In the genomic region with DNA sequence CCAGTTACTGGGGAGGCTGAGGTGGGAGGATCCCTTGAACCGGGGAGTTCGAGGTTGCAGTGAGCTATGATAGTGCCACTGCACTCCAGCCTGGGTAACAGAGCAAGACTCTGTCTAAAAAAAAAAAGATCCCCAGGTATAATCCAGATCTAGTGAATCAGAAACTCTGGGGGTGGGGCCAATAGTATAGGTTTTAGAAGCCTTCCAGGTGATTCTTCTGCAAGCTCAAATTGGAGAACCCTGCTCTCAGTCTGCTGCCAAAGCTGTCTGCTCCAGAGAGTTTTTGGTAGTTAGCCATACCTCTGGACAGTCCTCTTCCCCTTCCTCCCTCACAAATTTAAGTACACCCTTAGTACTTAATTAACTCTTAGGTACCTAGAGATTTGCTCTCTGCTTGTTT, we compare ENCODE assay signal across 20 cellular contexts. TPM values are rescaled to one million over a fixed set of nuclear protein-coding genes. Genes with fewer than 3 reads are reported as not detected.
DNase-seq lines count a peak whose midpoint lies in the region; ATAC-seq and TF ChIP-seq lines count a peak whose summit lies in the region.
"Had no signal": no experiment of that assay in that cellular context is flagged by ENCODE, and none has a peak within 500 bp of the region (broad histone marks: within the 10 kb centered on the region; RNA-seq: fewer than 3 reads in every experiment).

No MANE protein-coding gene starts in this region.

- H3K9me3 ChIP-seq in HCT116 (ENCODE audit: control insufficient read depth in 1 of 2, insufficient read depth in 1 of 2, low read depth in 1 of 2, low read length in 2 of 2) (no peaks in the 10 kb centered on the region), prostate gland (no peaks in the 10 kb centered on the region), OCI-LY7 (ENCODE audit: low read length) (no peaks in the 10 kb centered on the region)
- H3K9me3 ChIP-seq: BE2C, Caco-2 had no signal

- in situ Hi-C loops in GM13977 (cut with MboI; ENCODE audit: low pct_unique_long_range_greater_than_20kb, low sequenced_read_pairs, unreplicated experiment) = no loop called here

- H3K4me3 ChIP-seq in HCT116 (replicated peaks in 1 of 2; ENCODE audit: low read depth in 1 of 2, low read length in 2 of 2) (no peak overlapping the region), epithelial cell of esophagus (ENCODE audit: low read length) (no peak overlapping the region), prostate gland (no peak overlapping the region), OCI-LY7 (ENCODE audit: low read depth, low read length, poor library complexity, severe bottlenecking) (no peak overlapping the region)
- H3K4me3 ChIP-seq: GM23248 had no signal

- no peaks in the 10 kb centered on the region for H3K79me2 ChIP-seq in HCT116 (ENCODE audit: insufficient read depth, low read length)
- H3K79me2 ChIP-seq in OCI-LY7 (ENCODE audit: insufficient read depth, low read depth, low read length) = no peaks in the 10 kb centered on the region

- TF ChIP-seq POLR2A in HCT116 (IDR thresholded peaks at IDR 0.05; ENCODE audit: borderline replicate concordance, extremely low read depth, insufficient read depth, insufficient read length) (no peak), prostate gland (IDR thresholded peaks at IDR 0.05) (no peak)

- H4K20me1 ChIP-seq in HCT116 (ENCODE audit: insufficient read depth) = no peaks in the 10 kb centered on the region
- no peaks in the 10 kb centered on the region for H4K20me1 ChIP-seq in OCI-LY7 (ENCODE audit: insufficient read depth, low read length)

- no peaks in the 10 kb centered on the region for H3K27me3 ChIP-seq in HCT116 (ENCODE audit: insufficient read depth, low read length)
- no peaks in the 10 kb centered on the region for H3K27me3 ChIP-seq in prostate gland (replicated peaks; ENCODE audit: insufficient read depth)
- H3K27me3 ChIP-seq: BE2C had no signal

- H3K4me1 ChIP-seq in HCT116 (ENCODE audit: control insufficient read depth in 1 of 2, insufficient read depth in 2 of 2, low read length in 2 of 2) (peaks cover 6 to 13% of the 10 kb centered on the region in 2 experiments; a peak in 2 of 4 replicates), prostate gland (replicated peaks) (peaks cover 23% of the 10 kb centered on the region), OCI-LY7 (ENCODE audit: insufficient read depth, low read length, poor library complexity, severe bottlenecking) (no peaks in the 10 kb centered on the region)

- H3K36me3 Mint-ChIP-seq in T-cell = no peaks in the 10 kb centered on the region
- H3K36me3 Mint-ChIP-seq: CD4-positive, CD25-positive, alpha-beta regulatory T cell; CD8-positive, alpha-beta memory T cell; IgD-negative memory B cell had no signal

- no TSS peak for BruUV-seq in HCT116 (replicated peaks; lab: Mats Ljungman, UMichigan)
- BruUV-seq in OCI-LY7 (replicated peaks; lab: Mats Ljungman, UMichigan) = no TSS peak

- H3K27me3 Mint-ChIP-seq in T-cell = peaks cover 0 to 19% of the 10 kb centered on the region in 2 donors

- RAD21 ChIA-PET in HCT116 (lab: Charles Lee; ENCODE audit: low non-redundant PET in 1 of 2, low total read pairs in 2 of 2, uncharacterized antibody in 2 of 2, unreplicated experiment in 2 of 2) = no interaction called here

- H3K9me2 ChIP-seq in HCT116 (ENCODE audit: insufficient read depth) = no peaks in the 10 kb centered on the region
- no peaks in the 10 kb centered on the region for H3K9me2 ChIP-seq in OCI-LY7 (ENCODE audit: insufficient read depth, low read length)

- no peak for ATAC-seq in HCT116
- no peak for ATAC-seq in T-cell (replicated peaks in 1 of 4)

- H3K9me3 Mint-ChIP-seq in T-cell = no peaks in the 10 kb centered on the region
- H3K9me3 Mint-ChIP-seq: CD4-positive, CD25-positive, alpha-beta regulatory T cell; CD8-positive, alpha-beta memory T cell; HFFc6 had no signal

- H3K4me2 ChIP-seq in HCT116 (ENCODE audit: low read length) (no peak overlapping the region), OCI-LY7 (ENCODE audit: low read length) (no peak overlapping the region)

- no peak overlapping the region for H3K9ac ChIP-seq in HCT116 (ENCODE audit: low read length)
- H3K9ac ChIP-seq: GM23248 had no signal

- no peak overlapping the region for H3K27ac ChIP-seq in HCT116 (ENCODE audit: low read depth, low read length)
- H3K27ac ChIP-seq in prostate gland = peak overlapping the region; percentile 79 to 84
- H3K27ac ChIP-seq in OCI-LY7 (ENCODE audit: low read depth, low read length, poor library complexity, severe bottlenecking) = no peak overlapping the region
- H3K27ac ChIP-seq: GM23248, HL-60 had no signal

- no peaks in the 10 kb centered on the region for H3K36me3 ChIP-seq in HCT116 (ENCODE audit: control insufficient read depth in 1 of 2, insufficient read depth in 2 of 2, low read length in 2 of 2)
- H3K36me3 ChIP-seq in prostate gland = no peaks in the 10 kb centered on the region
- no peaks in the 10 kb centered on the region for H3K36me3 ChIP-seq in OCI-LY7 (ENCODE audit: insufficient read depth, low read length)
- H3K36me3 ChIP-seq: BE2C had no signal

- DNase-seq in GM13977 (ENCODE audit: low spot score) (peak; percentile 11), HCT116 (ENCODE audit: low read depth, low spot score) (no peak), epithelial cell of esophagus (ENCODE audit: low read depth) (peak; percentile 24), prostate gland (ENCODE audit: low spot score) (no peak), HuH-7.5 (ENCODE audit: low spot score) (no peak), T-cell (no peak), OCI-LY7 (ENCODE audit: low spot score) (no peak)
- DNase-seq: ACHN; BE2C; C1 segment of cervical spinal cord; Caco-2; CD4-positive, CD25-positive, alpha-beta regulatory T cell; CD8-positive, alpha-beta memory T cell; GM23248; HCEC 1CT; HFFc6 had no signal

- H3K4me1 Mint-ChIP-seq in T-cell = no peaks in the 10 kb centered on the region
- H3K4me1 Mint-ChIP-seq: CD4-positive, CD25-positive, alpha-beta regulatory T cell; CD8-positive, alpha-beta memory T cell; IgD-negative memory B cell had no signal

- POLR2A ChIA-PET in HCT116 (lab: Charles Lee) (no interaction called here), T-cell (lab: Charles Lee) (interaction anchor here in 1 of 2 donors (0.5 to 0.7 kb wide), 2 partner anchors 13 to 366 kb away, joined by 5 to 7 read pairs; no protein-coding TSS in a partner anchor), OCI-LY7 (lab: Charles Lee) (interaction anchor here (0.7 kb wide), 1 partner anchor 59 kb away, joined by 7 read pairs; no protein-coding TSS in a partner anchor)

- CTCF ChIA-PET in HCT116 (lab: Charles Lee) (no interaction called here), T-cell (lab: Charles Lee) (interaction anchor here in 1 of 2 donors (0.6 kb wide), 1 partner anchor 911 kb away, joined by 3 read pairs; no protein-coding TSS in a partner anchor), OCI-LY7 (lab: Charles Lee; ENCODE audit: unreplicated experiment) (no interaction called here)

- H3K4me3 Mint-ChIP-seq in T-cell = no peak overlapping the region
- H3K4me3 Mint-ChIP-seq: CD4-positive, CD25-positive, alpha-beta regulatory T cell; CD8-positive, alpha-beta memory T cell; HFFc6; IgD-negative memory B cell had no signal

- no peak for TF ChIP-seq RAD21 in HCT116 (IDR thresholded peaks at IDR 0.05; ENCODE audit: low read depth)

- H3K27ac Mint-ChIP-seq in T-cell = no peak overlapping the region
- H3K27ac Mint-ChIP-seq: CD4-positive, CD25-positive, alpha-beta regulatory T cell; CD8-positive, alpha-beta memory T cell; HFFc6; IgD-negative memory B cell had no signal

- intact Hi-C loops in HCT116 (cut with micrococcal nuclease) (no loop called here), prostate gland (cut with DNase I) (no loop called here), OCI-LY7 (cut with micrococcal nuclease; ENCODE audit: unreplicated experiment) (no loop called here)

- H2AFZ ChIP-seq in HCT116 (ENCODE audit: low read depth, low read length, poor library complexity, severe bottlenecking) (peak overlapping the region; percentile 54), OCI-LY7 (ENCODE audit: low read length) (no peak overlapping the region)
- H2AFZ ChIP-seq: GM23248 had no signal

- 56% methylated on average over 2 of the region's 2 CpGs for WGBS in prostate gland

- TF ChIP-seq CTCF in GM13977 (IDR thresholded peaks at IDR 0.05; ENCODE audit: extremely low read depth, insufficient read depth, missing control alignments) (no peak), HCT116 (IDR thresholded peaks at IDR 0.05 in 2 of 3, conservative IDR thresholded peaks at IDR 0.05 in 1 of 3; ENCODE audit: borderline replicate concordance in 1 of 3, insufficient read depth in 1 of 3, low read depth in 2 of 3, low read length in 2 of 3) (no peak), epithelial cell of esophagus (IDR thresholded peaks at IDR 0.05; ENCODE audit: insufficient read depth, low read depth, low read length, missing control alignments) (no peak), prostate gland (IDR thresholded peaks at IDR 0.05) (no peak), OCI-LY7 (conservative IDR thresholded peaks at IDR 0.05; ENCODE audit: low read length) (no peak)

TF ChIP-seq in HCT116, 20 proteins besides CTCF, POLR2A, EP300 and RAD21 (continues in another document):
- TF ChIP-seq, protein P1, sequence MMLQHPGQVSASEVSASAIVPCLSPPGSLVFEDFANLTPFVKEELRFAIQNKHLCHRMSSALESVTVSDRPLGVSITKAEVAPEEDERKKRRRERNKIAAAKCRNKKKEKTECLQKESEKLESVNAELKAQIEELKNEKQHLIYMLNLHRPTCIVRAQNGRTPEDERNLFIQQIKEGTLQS (IDR thresholded peaks at IDR 0.05) = no peak
- no peak for TF ChIP-seq SRF (IDR thresholded peaks at IDR 0.05; ENCODE audit: low read depth)
- TF ChIP-seq ZNF274 (IDR thresholded peaks at IDR 0.05; ENCODE audit: low read depth, low read length) = no peak
- TF ChIP-seq SIN3A (IDR thresholded peaks at IDR 0.05; ENCODE audit: low read depth) = no peak
- TF ChIP-seq CEBPB (IDR thresholded peaks at IDR 0.05; ENCODE audit: low read depth) = no peak
- TF ChIP-seq SP1 (IDR thresholded peaks at IDR 0.05; ENCODE audit: low read depth) = no peak
- no peak for TF ChIP-seq JUND (IDR thresholded peaks at IDR 0.05)
- no peak for TF ChIP-seq TCF7L2 (IDR thresholded peaks at IDR 0.05; ENCODE audit: borderline replicate concordance, extremely low read depth, insufficient read depth, insufficient read length)
- TF ChIP-seq ELF1 (IDR thresholded peaks at IDR 0.05; ENCODE audit: borderline replicate concordance, low read depth) = no peak
- no peak for TF ChIP-seq YY1 (IDR thresholded peaks at IDR 0.05; ENCODE audit: extremely low read depth, insufficient replicate concordance, low read depth, low read length)
- no peak for TF ChIP-seq EZH2phosphoT487 (IDR thresholded peaks at IDR 0.05; ENCODE audit: borderline replicate concordance)
- TF ChIP-seq CBX3 (IDR thresholded peaks at IDR 0.05; ENCODE audit: low read depth) = no peak
- TF ChIP-seq ZFX (IDR thresholded peaks at IDR 0.05) = no peak

RNA-seq across cellular contexts. Expression of a gene that starts 28.0 kb away (rescaled TPM):
- total RNA-seq in HCT116 (2021; ENCODE audit: unreplicated experiment) = not detected
- polyA plus RNA-seq in HCT116 (2012) = not detected in 2 replicates
- 10 to 100 TPM in 1 of 2 donors, 1 to 10 TPM in 1; 3.3 to 14.5 TPM for total RNA-seq in prostate gland
- under 1 TPM in 3 of 5 donors, not detected in 2; 0.44 to 0.65 (median 0.47) TPM for total RNA-seq in T-cell
- total RNA-seq in OCI-LY7 (2014; rRNA removed; shearing (Covaris generic)) = not detected in 2 replicates
- total RNA-seq in OCI-LY7 (2022) = not detected in 2 replicates
- total RNA-seq: Caco-2; CD4-positive, CD25-positive, alpha-beta regulatory T cell; H4; HT1080 had no signal
- polyA plus RNA-seq: IgD-negative memory B cell had no signal

Comparison
In these comparisons a context has a peak if more than half of its experiments do, and no peak if none do; other contexts are left out.
1. DNase-seq: peak in GM13977 (single experiment) and epithelial cell of esophagus (single experiment); none in HCT116 (single experiment), prostate gland (single experiment), HuH-7.5 (single experiment), T-cell (0 of 34) and OCI-LY7 (single experiment).
2. H3K27ac ChIP-seq: peak in prostate gland (2 of 2); none in HCT116 (single experiment) and OCI-LY7 (single experiment).